In the genomic region with DNA sequence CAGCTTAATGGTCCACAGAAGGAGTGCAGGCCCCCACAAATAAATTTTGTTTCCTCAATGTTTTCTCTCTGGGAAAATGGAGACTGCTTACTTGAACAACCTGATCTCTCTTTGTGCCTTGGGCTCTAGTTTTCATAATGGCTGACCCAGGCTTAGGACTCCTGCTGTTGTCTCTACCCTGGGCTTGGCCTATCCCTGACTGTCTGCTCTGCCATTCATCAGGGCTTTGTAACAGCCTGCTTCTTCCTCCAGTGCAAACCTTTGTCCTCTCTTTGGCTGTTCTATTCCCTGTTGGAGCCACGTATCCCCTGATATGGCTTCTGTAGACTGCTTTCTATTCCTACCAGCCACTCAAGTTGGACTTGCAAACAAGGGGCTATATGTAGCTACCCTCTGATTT, we compare ENCODE assay signal across 22 cellular contexts.
"Had no signal": no experiment of that assay in that cellular context is flagged by ENCODE, and none has a peak within 500 bp of the region (broad histone marks: within the 10 kb centered on the region; RNA-seq: fewer than 3 reads in every experiment).

No MANE protein-coding gene starts in this region.

- H3K27me3 ChIP-seq: gastrocnemius medialis, sigmoid colon, spleen, tibial nerve, upper lobe of left lung had no signal

- H3K4me3 ChIP-seq: gastrocnemius medialis, lung, prostate gland, sigmoid colon, skin epidermis, spleen, thoracic aorta, tibial nerve, upper lobe of left lung had no signal

- H3K27ac Mint-ChIP-seq: memory B cell; natural killer cell; stimulated activated memory B cell treated with anti-CD40 and anti-IgM and Interleukin-4, amounts not matched to agents 10 μg/mL and 1 μg/mL and 100 μg/mL, for 72 hours had no signal

- H3K27ac ChIP-seq: gastrocnemius medialis, prostate gland, skin epidermis, spleen, thoracic aorta, tibial nerve, upper lobe of left lung had no signal

- H3K4me1 ChIP-seq: gastrocnemius medialis, prostate gland, sigmoid colon, spleen, tibial nerve, upper lobe of left lung had no signal

- H3K9me3 ChIP-seq: gastrocnemius medialis, prostate gland, thoracic aorta had no signal

- H3K36me3 ChIP-seq: gastrocnemius medialis, prostate gland, sigmoid colon, spleen, thoracic aorta, tibial nerve, upper lobe of left lung had no signal

- H3K36me3 Mint-ChIP-seq: memory B cell; natural killer cell; stimulated activated memory B cell treated with anti-CD40 and anti-IgM and Interleukin-4, amounts not matched to agents 10 μg/mL and 1 μg/mL and 100 μg/mL, for 72 hours had no signal

- DNase-seq: cortex of kidney; effector CD4-positive, alpha-beta T cell; foreskin fibroblast; gastrocnemius medialis; head of caudate nucleus; kidney; natural killer cell; nucleus accumbens; right cardiac atrium; sigmoid colon; spleen; stimulated activated CD4-positive, alpha-beta T cell treated with anti-CD3 and anti-CD28 coated beads, Interleukin-4, amount 100 ng/mL, for 4 hours; stimulated activated naive CD8-positive, alpha-beta T cell treated with anti-CD3 and anti-CD28 coated beads, Interleukin-15, Interleukin-2, amounts not matched to agents 100 U/mL and 50 U/mL, for 24 hours; upper lobe of left lung had no signal

- H3K4me3 Mint-ChIP-seq: memory B cell; natural killer cell; stimulated activated memory B cell treated with anti-CD40 and anti-IgM and Interleukin-4, amounts not matched to agents 10 μg/mL and 1 μg/mL and 100 μg/mL, for 72 hours had no signal

- H3K4me1 Mint-ChIP-seq: memory B cell; natural killer cell; stimulated activated memory B cell treated with anti-CD40 and anti-IgM and Interleukin-4, amounts not matched to agents 10 μg/mL and 1 μg/mL and 100 μg/mL, for 72 hours had no signal

- H3K27me3 Mint-ChIP-seq: stimulated activated memory B cell treated with anti-CD40 and anti-IgM and Interleukin-4, amounts not matched to agents 10 μg/mL and 1 μg/mL and 100 μg/mL, for 72 hours had no signal

- ATAC-seq: gastrocnemius medialis; left lobe of liver; natural killer cell; right cardiac atrium; stimulated activated memory B cell treated with anti-CD40 and anti-IgM and Interleukin-4, amounts not matched to agents 10 μg/mL and 1 μg/mL and 100 μg/mL, for 72 hours; stimulated activated naive CD8-positive, alpha-beta T cell treated with anti-CD3 and anti-CD28 coated beads, Interleukin-15, Interleukin-2, amounts not matched to agents 100 U/mL and 50 U/mL, for 24 hours had no signal
